9 cellular contexts compared by ENCODE assay signal in genomic region chr20:32483351-32484220, GRCh38.
DNase-seq lines count a peak whose midpoint lies in the region; ATAC-seq and FAIRE-seq lines count a peak whose summit lies in the region.
"Had no signal": no experiment of that assay in that cellular context is flagged by ENCODE, and none has a peak within 500 bp of the region (broad histone marks: within the 10 kb centered on the region; RNA-seq: fewer than 3 reads in every experiment).

No MANE protein-coding gene starts in this region.

- intact Hi-C loops in left cardiac atrium (cut with DNase I) (no loop called here), posterior cingulate gyrus (cut with DNase I) (loop anchor here (2.0 to 10.0 kb wide), 2 partner anchors 125 to 279 kb away; partner anchors contain the start of genes ASXL1, PLAGL2 and POFUT1)

- ATAC-seq in left cardiac atrium (peak; percentile 65 to 77), GM19395 (IDR thresholded peaks at IDR 0.05; ENCODE audit: unreplicated experiment) (no peak)

- no peak for FAIRE-seq in urothelium cell line (lab: Jason Lieb, UNC)
- FAIRE-seq: colon had no signal

- H3K27ac ChIP-seq in adipose tissue (ENCODE audit: low read depth, low read length): peak overlapping the region; percentile 40

- 1% methylated on average over 44 to 71 of the region's 79 CpGs for WGBS in adipose tissue, 3 donors

- peak; percentile 83 for DNase-seq in DMS79 treated with DMSO at 0.1 percent for 48 hours (lab: John Stamatoyannopoulos, UW)
- peak; percentile 78 for DNase-seq in NCI-H1092 (lab: John Stamatoyannopoulos, UW)
- DNase-seq in SW 1271 (lab: John Stamatoyannopoulos, UW): peak; percentile 62 to 79
- peak; percentile 68 for DNase-seq in left cardiac atrium
- peak; percentile 71 to 98 (median 76) for DNase-seq in posterior cingulate gyrus
- peak; percentile 85 for DNase-seq in urothelium cell line (ENCODE audit: low spot score)
